Comparison of ENCODE assay signal across 8 cellular contexts in genomic region chr11:62804310-62805043, GRCh38. TPM values are rescaled to one million over a fixed set of nuclear protein-coding genes. Genes with fewer than 3 reads are reported as not detected.
DNase-seq lines count a peak whose midpoint lies in the region; ATAC-seq and TF ChIP-seq lines count a peak whose summit lies in the region.

No MANE protein-coding gene starts in this region.

- peak overlapping the region; percentile 91 for H3K27ac ChIP-seq in rectal smooth muscle tissue (ENCODE audit: low read depth, low read length)

- peaks cover 11% of the 10 kb centered on the region for H3K4me1 ChIP-seq in rectal smooth muscle tissue (ENCODE audit: control insufficient read depth, insufficient read depth, low read length)

- no peak for TF ChIP-seq POLR2A in GM18505 (IDR thresholded peaks at IDR 0.05; ENCODE audit: borderline replicate concordance, extremely low read depth, insufficient read depth, insufficient read length)

- CTCF ChIA-PET in activated CD4-positive, alpha-beta memory T cell treated with anti-CD3 and anti-CD28 coated beads, Interleukin-2, amount 10 ng/mL, durations not matched to agents 7 days and 5 days (lab: Charles Lee) = interaction anchor here (1.7 kb wide), 1 partner anchor 18 kb away, joined by 5 read pairs; no protein-coding TSS in a partner anchor

- H3K36me3 ChIP-seq in rectal smooth muscle tissue (ENCODE audit: control insufficient read depth, insufficient read depth, low read length) = peaks cover 36% of the 10 kb centered on the region

- H3K27me3 Mint-ChIP-seq in activated CD4-positive, alpha-beta memory T cell treated with anti-CD3 and anti-CD28 coated beads, Interleukin-2, amount 10 ng/mL, durations not matched to agents 7 days and 5 days = no peaks in the 10 kb centered on the region

- H3K27me3 ChIP-seq in rectal smooth muscle tissue (ENCODE audit: control insufficient read depth, insufficient read depth, low read length) = no peaks in the 10 kb centered on the region

- peak overlapping the region; percentile 91 for H3K9ac ChIP-seq in rectal smooth muscle tissue (ENCODE audit: low read length)

- DNase-seq in GM04504 (ENCODE audit: low read depth) (peak; percentile 19), globus pallidus (ENCODE audit: low spot score) (peak; percentile 13), DMS 273 (lab: John Stamatoyannopoulos, UW; ENCODE audit: unreplicated experiment) (no peak), DMS79 treated with DMSO at 0.1 percent for 48 hours (lab: John Stamatoyannopoulos, UW) (no peak)
- DNase-seq in activated CD4-positive, alpha-beta memory T cell treated with anti-CD3 and anti-CD28 coated beads, Interleukin-2, amount 10 ng/mL, durations not matched to agents 7 days and 5 days = no peak

- peak overlapping the region; percentile 95 for H3K4me3 ChIP-seq in rectal smooth muscle tissue (ENCODE audit: low read length)

- peak overlapping the region; percentile 90 for H3K4me3 Mint-ChIP-seq in activated CD4-positive, alpha-beta memory T cell treated with anti-CD3 and anti-CD28 coated beads, Interleukin-2, amount 10 ng/mL, durations not matched to agents 7 days and 5 days

- no peaks in the 10 kb centered on the region for H3K9me3 Mint-ChIP-seq in activated CD4-positive, alpha-beta memory T cell treated with anti-CD3 and anti-CD28 coated beads, Interleukin-2, amount 10 ng/mL, durations not matched to agents 7 days and 5 days

- POLR2A ChIA-PET in activated CD4-positive, alpha-beta memory T cell treated with anti-CD3 and anti-CD28 coated beads, Interleukin-2, amount 10 ng/mL, durations not matched to agents 7 days and 5 days (lab: Charles Lee) = interaction anchor here (0.6 to 5.5 kb wide), 22 partner anchors 9 to 261 kb away, joined by 3 to 134 read pairs (median 8); partner anchors contain the start of genes BSCL2, C11orf98, CSKMT and EEF1G

- peak overlapping the region; percentile 82 for H3K27ac Mint-ChIP-seq in activated CD4-positive, alpha-beta memory T cell treated with anti-CD3 and anti-CD28 coated beads, Interleukin-2, amount 10 ng/mL, durations not matched to agents 7 days and 5 days

- peaks cover 41% of the 10 kb centered on the region for H3K4me1 Mint-ChIP-seq in activated CD4-positive, alpha-beta memory T cell treated with anti-CD3 and anti-CD28 coated beads, Interleukin-2, amount 10 ng/mL, durations not matched to agents 7 days and 5 days

- H3K36me3 Mint-ChIP-seq in activated CD4-positive, alpha-beta memory T cell treated with anti-CD3 and anti-CD28 coated beads, Interleukin-2, amount 10 ng/mL, durations not matched to agents 7 days and 5 days (ENCODE audit: low read depth) = peaks cover 48% of the 10 kb centered on the region

- ATAC-seq in HG02973 (IDR thresholded peaks at IDR 0.05; ENCODE audit: unreplicated experiment) (peak; percentile 11), GM18505 (IDR thresholded peaks at IDR 0.05; ENCODE audit: unreplicated experiment) (no peak)

RNA-seq across cellular contexts. Expression of gene NXF1, which starts 0.8 kb away (rescaled TPM):
- 10 to 100 TPM; 80.3 to 82.4 TPM for total RNA-seq in activated CD4-positive, alpha-beta memory T cell treated with anti-CD3 and anti-CD28 coated beads, Interleukin-2, amount 10 ng/mL, durations not matched to agents 7 days and 5 days

RNA-seq across cellular contexts. Expression of gene TMEM223, which starts 12.7 kb away (rescaled TPM):
- total RNA-seq in activated CD4-positive, alpha-beta memory T cell treated with anti-CD3 and anti-CD28 coated beads, Interleukin-2, amount 10 ng/mL, durations not matched to agents 7 days and 5 days = 10 to 100 TPM; 18.0 to 21.0 TPM

RNA-seq across cellular contexts. Expression of gene TMEM179B, which starts 17.3 kb away (rescaled TPM):
- total RNA-seq in activated CD4-positive, alpha-beta memory T cell treated with anti-CD3 and anti-CD28 coated beads, Interleukin-2, amount 10 ng/mL, durations not matched to agents 7 days and 5 days = 10 to 100 TPM; 46.9 to 48.2 TPM

RNA-seq across cellular contexts. Expression of gene STX5, which starts 27.4 kb away (rescaled TPM):
- total RNA-seq in activated CD4-positive, alpha-beta memory T cell treated with anti-CD3 and anti-CD28 coated beads, Interleukin-2, amount 10 ng/mL, durations not matched to agents 7 days and 5 days = 10 to 100 TPM; 40.6 to 41.6 TPM

RNA-seq across cellular contexts. Expression of gene TEX54, which starts 28.2 kb away (rescaled TPM):
- not detected for total RNA-seq in activated CD4-positive, alpha-beta memory T cell treated with anti-CD3 and anti-CD28 coated beads, Interleukin-2, amount 10 ng/mL, durations not matched to agents 7 days and 5 days

Comparison
In these comparisons a context has a peak if more than half of its experiments do, and no peak if none do; other contexts are left out.
1. DNase-seq: peak in GM04504 (single experiment) and globus pallidus (single experiment); none in activated CD4-positive, alpha-beta memory T cell treated with anti-CD3 and anti-CD28 coated beads, Interleukin-2, amount 10 ng/mL, durations not matched to agents 7 days and 5 days (single experiment), DMS 273 (single experiment) and DMS79 treated with DMSO at 0.1 percent for 48 hours (single experiment).